ENCODE assay signal across 10 cellular contexts in genomic region chr5:132905938-132906337, GRCh38. TPM values are rescaled to one million over a fixed set of nuclear protein-coding genes. Genes with fewer than 3 reads are reported as not detected.
A peak's percentile ranks its signal among the peaks of the same experiment; 100 is the strongest.
DNase-seq lines count a peak whose midpoint lies in the region; ATAC-seq and TF ChIP-seq lines count a peak whose summit lies in the region.
"Had no signal": no experiment of that assay in that cellular context is flagged by ENCODE, and none has a peak within 500 bp of the region (broad histone marks: within the 10 kb centered on the region; RNA-seq: fewer than 3 reads in every experiment).

No MANE protein-coding gene starts in this region.

- H2BK120ac ChIP-seq in mesenchymal stem cell (ENCODE audit: low read depth, low read length) (no peak overlapping the region), neuronal stem cell (ENCODE audit: low read depth, low read length) (no peak overlapping the region)

- H2BK5ac ChIP-seq in mesenchymal stem cell (ENCODE audit: low read depth, low read length, poor library complexity, severe bottlenecking), result no peak overlapping the region
- H2BK5ac ChIP-seq in neuronal stem cell (ENCODE audit: low read length), result no peak overlapping the region

- H2BK15ac ChIP-seq in mesenchymal stem cell (ENCODE audit: low read depth, poor library complexity, severe bottlenecking), result no peak overlapping the region
- no peak overlapping the region for H2BK15ac ChIP-seq in neuronal stem cell (ENCODE audit: low read length)

- TF ChIP-seq CTCF in LNCaP clone FGC (IDR thresholded peaks at IDR 0.05; ENCODE audit: control insufficient read depth, extremely low read depth, insufficient read depth), result no peak
- TF ChIP-seq CTCF in breast epithelium (IDR thresholded peaks at IDR 0.05), result peak; percentile 18 to 41 (median 32)

- no peak for TF ChIP-seq POLR2A in breast epithelium (IDR thresholded peaks at IDR 0.05)

- H3K27me3 ChIP-seq in breast epithelium (no peaks in the 10 kb centered on the region), mesenchymal stem cell (ENCODE audit: control insufficient read depth in 1 of 2, insufficient read depth in 1 of 2, low read length in 2 of 2) (no peaks in the 10 kb centered on the region), neuronal stem cell (ENCODE audit: control insufficient read depth in 3 of 3, insufficient read depth in 3 of 3, low read depth in 1 of 3, low read length in 3 of 3) (no peaks in the 10 kb centered on the region)

- H3K4ac ChIP-seq in mesenchymal stem cell (ENCODE audit: low read depth in 1 of 2, low read length in 2 of 2), result no peak overlapping the region
- H3K4ac ChIP-seq in neuronal stem cell (ENCODE audit: low read length), result no peak overlapping the region

- no peak overlapping the region for H4K91ac ChIP-seq in mesenchymal stem cell (ENCODE audit: low read length)
- H4K91ac ChIP-seq in neuronal stem cell (ENCODE audit: low read depth, low read length, poor library complexity), result no peak overlapping the region

- no peak overlapping the region for H3K9ac ChIP-seq in mesenchymal stem cell (ENCODE audit: low read length)
- H3K9ac ChIP-seq in neuronal stem cell (ENCODE audit: low read depth, low read length, poor library complexity), result no peak overlapping the region

- intact Hi-C loops in breast epithelium (cut with DNase I; ENCODE audit: low total_unique reads), result no loop called here

- no peak overlapping the region for H3K18ac ChIP-seq in mesenchymal stem cell (ENCODE audit: low read depth in 1 of 2, low read length in 2 of 2)
- H3K18ac ChIP-seq in neuronal stem cell (ENCODE audit: low read length), result no peak overlapping the region

- WGBS in mesenchymal stem cell, result 45% methylated on average over 2 of the region's 2 CpGs
- no CpG with 5 or more reads among the region's 2 CpGs for WGBS in neuronal stem cell (ENCODE audit: extremely low coverage in 2 of 2, insufficient read length in 2 of 2, insufficient replicate concordance in 1 of 2), 2 donors

- no peak overlapping the region for H2BK12ac ChIP-seq in mesenchymal stem cell (ENCODE audit: low read length in 2 of 2)
- no peak overlapping the region for H2BK12ac ChIP-seq in neuronal stem cell (ENCODE audit: low read length)

- H3K4me1 ChIP-seq in breast epithelium (no peaks in the 10 kb centered on the region), mesenchymal stem cell (ENCODE audit: control insufficient read depth, insufficient read depth, low read depth, low read length) (no peaks in the 10 kb centered on the region), neuronal stem cell (ENCODE audit: control insufficient read depth in 2 of 2, insufficient read depth in 1 of 2, low read depth in 1 of 2, low read length in 2 of 2) (no peaks in the 10 kb centered on the region)

- no peak overlapping the region for H3K23ac ChIP-seq in mesenchymal stem cell (ENCODE audit: low read length in 2 of 2)
- no peak overlapping the region for H3K23ac ChIP-seq in neuronal stem cell (ENCODE audit: low read depth, low read length, poor library complexity)

- H3K4me3 ChIP-seq in LNCaP clone FGC (ENCODE audit: low read depth, low read length) (no peak overlapping the region), breast epithelium (no peak overlapping the region), mesenchymal stem cell (ENCODE audit: insufficient read depth in 1 of 2, low read depth in 1 of 2, low read length in 2 of 2) (no peak overlapping the region), neuronal stem cell (ENCODE audit: low read length in 2 of 2) (no peak overlapping the region)

- H2AFZ ChIP-seq in mesenchymal stem cell (ENCODE audit: low read depth, low read length), result no peak overlapping the region
- H2AFZ ChIP-seq in neuronal stem cell (ENCODE audit: low read length), result no peak overlapping the region

- no peak overlapping the region for H4K8ac ChIP-seq in mesenchymal stem cell (ENCODE audit: low read length)
- no peak overlapping the region for H4K8ac ChIP-seq in neuronal stem cell (ENCODE audit: low read depth, low read length)

- ATAC-seq in GM21381 (IDR thresholded peaks at IDR 0.05; ENCODE audit: unreplicated experiment), result no peak

- DNase-seq in DMS53 (lab: John Stamatoyannopoulos, UW) (peak; percentile 85), LNCaP clone FGC (ENCODE audit: low read depth) (peak; percentile 98), breast epithelium (ENCODE audit: low spot score in 2 of 2) (no peak), mesenchymal stem cell (peak; percentile 91), NCI-H187 (lab: John Stamatoyannopoulos, UW) (no peak), neuronal stem cell (ENCODE audit: low spot score) (no peak)
- DNase-seq in stimulated activated CD4-positive, alpha-beta T cell treated with anti-CD3 and anti-CD28 coated beads, Interleukin-4, amount 100 ng/mL, for 4 hours, result no peak
- DNase-seq: WERI-Rb-1 had no signal

- H3K79me1 ChIP-seq in mesenchymal stem cell (replicated peaks; ENCODE audit: low read length, poor library complexity, severe bottlenecking) (peaks cover 12% of the 10 kb centered on the region), neuronal stem cell (ENCODE audit: low read depth, low read length) (no peaks in the 10 kb centered on the region)

- H3K9me3 ChIP-seq in breast epithelium (no peaks in the 10 kb centered on the region), mesenchymal stem cell (ENCODE audit: control insufficient read depth, low read length) (no peaks in the 10 kb centered on the region), neuronal stem cell (replicated peaks in 1 of 2; ENCODE audit: control insufficient read depth in 2 of 2, insufficient read depth in 1 of 2, low read depth in 1 of 2, low read length in 2 of 2) (no peaks in the 10 kb centered on the region)

- H3K4me2 ChIP-seq in mesenchymal stem cell (ENCODE audit: low read length, poor library complexity, severe bottlenecking) (no peak overlapping the region), neuronal stem cell (ENCODE audit: insufficient read depth, low read length, poor library complexity, severe bottlenecking) (no peak overlapping the region)

- H3K14ac ChIP-seq in mesenchymal stem cell (ENCODE audit: low read length in 2 of 2) (no peak overlapping the region), neuronal stem cell (ENCODE audit: low read length) (no peak overlapping the region)

- H2AK5ac ChIP-seq in mesenchymal stem cell (ENCODE audit: low read length, severe bottlenecking), result no peak overlapping the region
- no peak overlapping the region for H2AK5ac ChIP-seq in neuronal stem cell (ENCODE audit: low read depth, low read length)

- H3K36me3 ChIP-seq in breast epithelium, result no peaks in the 10 kb centered on the region
- H3K36me3 ChIP-seq in mesenchymal stem cell (ENCODE audit: control insufficient read depth in 1 of 2, insufficient read depth in 2 of 2, low read depth in 1 of 2, low read length in 2 of 2), result peaks cover 10 to 82% of the 10 kb centered on the region in 2 experiments
- peaks cover 0 to 66% of the 10 kb centered on the region in 2 donors for H3K36me3 ChIP-seq in neuronal stem cell (replicated peaks in 1 of 2; ENCODE audit: control insufficient read depth in 2 of 2, insufficient read depth in 2 of 2, low read length in 2 of 2)

- H3K27ac ChIP-seq in breast epithelium (no peak overlapping the region), mesenchymal stem cell (ENCODE audit: low read length, poor library complexity, severe bottlenecking) (no peak overlapping the region), neuronal stem cell (replicated peaks; ENCODE audit: low read length) (no peak overlapping the region)
- H3K27ac ChIP-seq: WERI-Rb-1 had no signal

RNA-seq across cellular contexts. Expression of gene LEAP2, which starts 32.5 kb away (rescaled TPM):
- 1 to 10 TPM in 2 of 3 donors, under 1 TPM in 1; 0.80 to 4.1 (median 2.9) TPM for total RNA-seq in breast epithelium
- 0.22 TPM for polyA plus RNA-seq in mesenchymal stem cell (2013, experiment 1 of 2)
- polyA plus RNA-seq in mesenchymal stem cell (2013, experiment 2 of 2), result 0.15 TPM
- 2.0 TPM for polyA plus RNA-seq in neuronal stem cell (2013, experiment 1 of 2)
- polyA plus RNA-seq in neuronal stem cell (2013, experiment 2 of 2), result 2.2 TPM

RNA-seq across cellular contexts. Expression of gene UQCRQ, which starts 39.5 kb away (rescaled TPM):
- total RNA-seq in breast epithelium, result 100 to 1,000 TPM; 106 to 184 (median 150) TPM
- polyA plus RNA-seq in mesenchymal stem cell (2013, experiment 1 of 2), result 773 TPM
- polyA plus RNA-seq in mesenchymal stem cell (2013, experiment 2 of 2), result 885 TPM
- 300 TPM for polyA plus RNA-seq in neuronal stem cell (2013, experiment 1 of 2)
- polyA plus RNA-seq in neuronal stem cell (2013, experiment 2 of 2), result 323 TPM

RNA-seq across cellular contexts. Expression of gene GDF9, which starts 39.7 kb away (rescaled TPM):
- total RNA-seq in breast epithelium, result under 1 TPM; 0.33 to 0.64 (median 0.44) TPM
- 0.01 TPM for polyA plus RNA-seq in mesenchymal stem cell (2013, experiment 1 of 2)
- polyA plus RNA-seq in mesenchymal stem cell (2013, experiment 2 of 2), result 0.08 TPM
- 0.13 TPM for polyA plus RNA-seq in neuronal stem cell (2013, experiment 1 of 2)
- 0.26 TPM for polyA plus RNA-seq in neuronal stem cell (2013, experiment 2 of 2)
- total RNA-seq: activated T-helper 2 cell treated with anti-CD3 and anti-CD28 coated beads, Interferon-gamma antibody, Interleukin-2, Interleukin-4, amounts not matched to agents 10 μg/mL and 5 μg/mL and 100 μg/mL, durations not matched to agents 14 hours and 24 hours and 36 hours had no signal

RNA-seq across cellular contexts. Expression of gene AFF4, which starts 57.5 kb away (rescaled TPM):
- 100 to 1,000 TPM in 1 of 3 donors, 10 to 100 TPM in 2; 70.2 to 108 (median 75.4) TPM for total RNA-seq in breast epithelium
- polyA plus RNA-seq in mesenchymal stem cell (2013, experiment 1 of 2), result 47.7 TPM
- polyA plus RNA-seq in mesenchymal stem cell (2013, experiment 2 of 2), result 46.6 TPM
- 24.6 TPM for polyA plus RNA-seq in neuronal stem cell (2013, experiment 1 of 2)
- polyA plus RNA-seq in neuronal stem cell (2013, experiment 2 of 2), result 26.2 TPM

Comparison
In these comparisons a context has a peak if more than half of its experiments do, and no peak if none do; other contexts are left out.
1. DNase-seq: peak in DMS53 (single experiment), LNCaP clone FGC (single experiment) and mesenchymal stem cell (single experiment); none in breast epithelium (0 of 2), NCI-H187 (0 of 2), stimulated activated CD4-positive, alpha-beta T cell treated with anti-CD3 and anti-CD28 coated beads, Interleukin-4, amount 100 ng/mL, for 4 hours (0 of 2) and neuronal stem cell (single experiment).